Comparison of ENCODE assay signal across 1 cellular context in genomic region chr18:62870643-62871042, GRCh38.
A peak's percentile ranks its signal among the peaks of the same experiment; 100 is the strongest.
TF ChIP-seq lines count a peak whose summit lies in the region.

No MANE protein-coding gene starts in this region.

TF ChIP-seq in liver, 16 proteins besides CTCF, POLR2A, EP300 and RAD21 (continued from another document):
- TF ChIP-seq ZBTB33 (IDR thresholded peaks at IDR 0.05), result peak; percentile 78
- peak; percentile 45 to 72 for TF ChIP-seq HNF4A (conservative IDR thresholded peaks at IDR 0.05)
- TF ChIP-seq ATF3 (IDR thresholded peaks at IDR 0.05), result no peak
- no peak for TF ChIP-seq GABPA (IDR thresholded peaks at IDR 0.05 in 1 of 2, conservative IDR thresholded peaks at IDR 0.05 in 1 of 2)
- no peak for TF ChIP-seq MAX (IDR thresholded peaks at IDR 0.05)
- peak; percentile 22 to 76 for TF ChIP-seq RXRA (IDR thresholded peaks at IDR 0.05)
- TF ChIP-seq YY1 (IDR thresholded peaks at IDR 0.05), result peak; percentile 87
- TF ChIP-seq TAF1 (conservative IDR thresholded peaks at IDR 0.05), result no peak
- TF ChIP-seq REST (IDR thresholded peaks at IDR 0.05), result peak; percentile 33
- TF ChIP-seq JUND (IDR thresholded peaks at IDR 0.05), result peak; percentile 16 to 42
- TF ChIP-seq FOXA1 (IDR thresholded peaks at IDR 0.05), result peak; percentile 85
- TF ChIP-seq FOXA2 (IDR thresholded peaks at IDR 0.05), result peak; percentile 92
- TF ChIP-seq EGR1 (IDR thresholded peaks at IDR 0.05; ENCODE audit: low read depth in 2 of 2), result no peak
